11 cellular contexts compared by ENCODE assay signal in the genomic region with DNA sequence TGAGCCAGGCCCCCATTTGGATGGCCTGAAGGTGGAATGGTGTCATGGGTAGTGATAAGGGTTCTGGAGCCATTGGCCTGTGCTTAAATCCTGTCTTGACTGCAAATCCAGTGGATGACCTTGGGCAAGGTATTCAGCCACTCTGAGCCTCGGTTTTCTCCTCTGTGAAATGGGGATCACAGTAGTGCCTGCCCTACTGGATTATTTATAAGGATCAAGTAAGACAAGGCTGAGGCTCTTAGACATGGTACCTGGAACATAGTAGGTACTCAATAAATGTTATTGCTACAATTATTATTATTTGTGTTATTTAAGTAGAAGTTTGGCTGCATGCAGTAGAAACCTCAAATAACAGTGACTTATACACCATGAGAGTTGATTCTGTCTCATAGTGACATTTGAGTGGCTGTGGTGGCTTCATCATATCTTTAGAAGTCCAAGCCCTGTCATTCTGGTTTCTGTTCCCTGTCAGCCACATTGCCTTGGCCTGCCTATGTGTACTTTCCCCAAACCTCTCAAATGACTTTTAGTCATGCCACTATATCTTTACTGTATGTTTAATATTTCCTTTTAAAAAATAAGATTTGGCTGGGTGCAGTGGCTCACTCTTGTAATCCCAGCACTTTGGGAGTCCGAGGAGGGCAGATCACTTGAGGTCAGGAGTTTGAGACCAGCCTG. TPM values are rescaled to one million over a fixed set of nuclear protein-coding genes. Genes with fewer than 3 reads are reported as not detected.
DNase-seq lines count a peak whose midpoint lies in the region; ATAC-seq and TF ChIP-seq lines count a peak whose summit lies in the region.
"Had no signal": no experiment of that assay in that cellular context is flagged by ENCODE, and none has a peak within 500 bp of the region (broad histone marks: within the 10 kb centered on the region; RNA-seq: fewer than 3 reads in every experiment).

No MANE protein-coding gene starts in this region.

- H2BK15ac ChIP-seq in mesenchymal stem cell (ENCODE audit: low read depth, poor library complexity, severe bottlenecking): no peak overlapping the region

- no peaks in the 10 kb centered on the region for H3K36me3 ChIP-seq in right atrium auricular region
- H3K36me3 ChIP-seq in mesenchymal stem cell (ENCODE audit: control insufficient read depth in 1 of 2, insufficient read depth in 2 of 2, low read depth in 1 of 2, low read length in 2 of 2): peaks cover 5 to 21% of the 10 kb centered on the region in 2 experiments
- H3K36me3 ChIP-seq: BE2C had no signal

- H3K23ac ChIP-seq in mesenchymal stem cell (ENCODE audit: low read length in 2 of 2): no peak overlapping the region

- no peak for DNase-seq in Right ventricle myocardium superior
- no peak for DNase-seq in right atrium auricular region (ENCODE audit: low spot score)
- peak; percentile 38 for DNase-seq in stimulated activated CD8-positive, alpha-beta memory T cell treated with anti-CD3 and anti-CD28 coated beads, Interleukin-4, amount 100 ng/mL, for 48 hours
- DNase-seq in SW480 (ENCODE audit: low spot score): no peak
- no peak for DNase-seq in SKM-1 (lab: John Stamatoyannopoulos, UW; ENCODE audit: unreplicated experiment)
- no peak for DNase-seq in mesenchymal stem cell
- DNase-seq: BE2C, NCI-H2081 treated with DMSO at 0.1 percent for 48 hours had no signal

- intact Hi-C loops in Right ventricle myocardium superior (cut with DNase I): no loop called here

- no peak overlapping the region for H3K18ac ChIP-seq in mesenchymal stem cell (ENCODE audit: low read depth in 1 of 2, low read length in 2 of 2)

- 90% methylated on average over 2 of the region's 2 CpGs for WGBS in mesenchymal stem cell

- H3K9me3 ChIP-seq in right atrium auricular region (no peaks in the 10 kb centered on the region), mesenchymal stem cell (ENCODE audit: control insufficient read depth, low read length) (no peaks in the 10 kb centered on the region)
- H3K9me3 ChIP-seq: BE2C had no signal

- no peak overlapping the region for H2BK5ac ChIP-seq in mesenchymal stem cell (ENCODE audit: low read depth, low read length, poor library complexity, severe bottlenecking)

- H3K4me3 ChIP-seq in right atrium auricular region (no peak overlapping the region), mesenchymal stem cell (ENCODE audit: insufficient read depth in 1 of 2, low read depth in 1 of 2, low read length in 2 of 2) (no peak overlapping the region)
- H3K4me3 ChIP-seq: SK-N-MC had no signal

- TF ChIP-seq CTCF in right atrium auricular region (IDR thresholded peaks at IDR 0.05): no peak

- no peak overlapping the region for H3K27ac ChIP-seq in right atrium auricular region
- H3K27ac ChIP-seq in mesenchymal stem cell (ENCODE audit: low read length, poor library complexity, severe bottlenecking): no peak overlapping the region
- H3K27ac ChIP-seq: SK-N-MC had no signal

- H2BK12ac ChIP-seq in mesenchymal stem cell (ENCODE audit: low read length in 2 of 2): no peak overlapping the region

- H4K8ac ChIP-seq in mesenchymal stem cell (ENCODE audit: low read length): no peak overlapping the region

- no peak overlapping the region for H2AFZ ChIP-seq in mesenchymal stem cell (ENCODE audit: low read depth, low read length)

- H3K4ac ChIP-seq in mesenchymal stem cell (ENCODE audit: low read depth in 1 of 2, low read length in 2 of 2): no peak overlapping the region

- no peaks in the 10 kb centered on the region for H3K79me1 ChIP-seq in mesenchymal stem cell (replicated peaks; ENCODE audit: low read length, poor library complexity, severe bottlenecking)

- H2BK120ac ChIP-seq in mesenchymal stem cell (ENCODE audit: low read depth, low read length): no peak overlapping the region

- no peak overlapping the region for H3K4me2 ChIP-seq in mesenchymal stem cell (ENCODE audit: low read length, poor library complexity, severe bottlenecking)

- peak; percentile 57 for ATAC-seq in Right ventricle myocardium superior (ENCODE audit: poor library complexity)
- ATAC-seq in GM21515 (IDR thresholded peaks at IDR 0.05; ENCODE audit: unreplicated experiment): peak; percentile 47
- ATAC-seq in HG03460 (IDR thresholded peaks at IDR 0.05; ENCODE audit: unreplicated experiment): peak; percentile 55

- no peak overlapping the region for H3K14ac ChIP-seq in mesenchymal stem cell (ENCODE audit: low read length in 2 of 2)

- no peaks in the 10 kb centered on the region for H3K4me1 ChIP-seq in right atrium auricular region
- H3K4me1 ChIP-seq in mesenchymal stem cell (ENCODE audit: control insufficient read depth, insufficient read depth, low read depth, low read length): peaks cover 2% of the 10 kb centered on the region

- no peak overlapping the region for H4K91ac ChIP-seq in mesenchymal stem cell (ENCODE audit: low read length)

- H3K27me3 ChIP-seq in right atrium auricular region (no peaks in the 10 kb centered on the region), mesenchymal stem cell (ENCODE audit: control insufficient read depth in 1 of 2, insufficient read depth in 1 of 2, low read length in 2 of 2) (no peaks in the 10 kb centered on the region)
- H3K27me3 ChIP-seq: BE2C had no signal

- H2AK5ac ChIP-seq in mesenchymal stem cell (ENCODE audit: low read length, severe bottlenecking): no peak overlapping the region

- no peak overlapping the region for H3K9ac ChIP-seq in mesenchymal stem cell (ENCODE audit: low read length)

RNA-seq across cellular contexts. Expression of a gene that starts 37.6 kb away (rescaled TPM):
- 101 TPM for total RNA-seq in Right ventricle myocardium superior
- 10 to 100 TPM; 57.0 to 79.5 TPM for total RNA-seq in right atrium auricular region
- 93.8 TPM for polyA plus RNA-seq in mesenchymal stem cell (2013, experiment 1 of 2)
- polyA plus RNA-seq in mesenchymal stem cell (2013, experiment 2 of 2): 92.8 TPM

RNA-seq across cellular contexts. Expression of a gene that starts 41.8 kb away (rescaled TPM):
- total RNA-seq in Right ventricle myocardium superior: 1.9 TPM
- 1 to 10 TPM; 1.0 to 1.8 TPM for total RNA-seq in right atrium auricular region
- 1.4 TPM for polyA plus RNA-seq in mesenchymal stem cell (2013, experiment 1 of 2)
- polyA plus RNA-seq in mesenchymal stem cell (2013, experiment 2 of 2): 1.5 TPM

RNA-seq across cellular contexts. Expression of a gene that starts 53.4 kb away (rescaled TPM):
- total RNA-seq in Right ventricle myocardium superior (11.7 TPM), right atrium auricular region (1 to 10 TPM; 4.5 to 9.8 TPM)
- 3.2 TPM for polyA plus RNA-seq in mesenchymal stem cell (2013, experiment 1 of 2)
- 2.7 TPM for polyA plus RNA-seq in mesenchymal stem cell (2013, experiment 2 of 2)
